In genomic region chr1:15847893-15848142, GRCh38 we compare ENCODE assay signal across 8 cellular contexts. TPM values are rescaled to one million over a fixed set of nuclear protein-coding genes. Genes with fewer than 3 reads are reported as not detected.
DNase-seq lines count a peak whose midpoint lies in the region; ATAC-seq lines count a peak whose summit lies in the region.

No MANE protein-coding gene starts in this region.

- in situ Hi-C loops in HAP-1 (cut with MboI; ENCODE audit: low sequenced_read_pairs), result no loop called here

- H3K4me3 ChIP-seq in HAP-1, result peak overlapping the region; percentile 70
- peak overlapping the region; percentile 80 for H3K4me3 ChIP-seq in iPS DF 6.9 (ENCODE audit: low read length)

- no peak overlapping the region for H3K27ac ChIP-seq in iPS DF 6.9 (ENCODE audit: low read length)

- POLR2A ChIA-PET in activated CD4-positive, alpha-beta memory T cell treated with anti-CD3 and anti-CD28 coated beads for 36 hours (lab: Charles Lee), result interaction anchor here (0.9 to 5.2 kb wide), 12 partner anchors 11 to 230 kb away, joined by 3 to 97 read pairs (median 4); partner anchors contain the start of gene ZBTB17

- no peaks in the 10 kb centered on the region for H3K36me3 ChIP-seq in HAP-1 (replicated peaks)
- no peaks in the 10 kb centered on the region for H3K36me3 ChIP-seq in iPS DF 6.9 (ENCODE audit: control insufficient read depth, insufficient read depth, low read length)

- no CpG with 5 or more reads among the region's 34 CpGs for WGBS in iPS DF 6.9 (ENCODE audit: insufficient coverage, insufficient read length)

- no peak for ATAC-seq in stimulated activated memory B cell treated with anti-CD40 and anti-IgM and Interleukin-4, amounts not matched to agents 10 μg/mL and 1 μg/mL and 100 μg/mL, for 72 hours
- no peak for ATAC-seq in GM18520 (IDR thresholded peaks at IDR 0.05; ENCODE audit: unreplicated experiment)

- H3K27ac Mint-ChIP-seq in activated CD4-positive, alpha-beta memory T cell treated with anti-CD3 and anti-CD28 coated beads for 36 hours, result peak overlapping the region; percentile 89
- H3K27ac Mint-ChIP-seq in stimulated activated memory B cell treated with anti-CD40 and anti-IgM and Interleukin-4, amounts not matched to agents 10 μg/mL and 1 μg/mL and 100 μg/mL, for 72 hours, result peak overlapping the region; percentile 98

- H3K9me3 Mint-ChIP-seq in activated CD4-positive, alpha-beta memory T cell treated with anti-CD3 and anti-CD28 coated beads for 36 hours, result no peaks in the 10 kb centered on the region
- H3K9me3 Mint-ChIP-seq in stimulated activated memory B cell treated with anti-CD40 and anti-IgM and Interleukin-4, amounts not matched to agents 10 μg/mL and 1 μg/mL and 100 μg/mL, for 72 hours, result no peaks in the 10 kb centered on the region

- peak overlapping the region; percentile 89 for H3K4me3 Mint-ChIP-seq in activated CD4-positive, alpha-beta memory T cell treated with anti-CD3 and anti-CD28 coated beads for 36 hours
- peak overlapping the region; percentile 92 for H3K4me3 Mint-ChIP-seq in stimulated activated memory B cell treated with anti-CD40 and anti-IgM and Interleukin-4, amounts not matched to agents 10 μg/mL and 1 μg/mL and 100 μg/mL, for 72 hours

- DNase-seq in HAP-1 (ENCODE audit: low spot score in 2 of 2) (no peak), iPS DF 6.9 (ENCODE audit: low read depth, low spot score) (no peak), SK-N-DZ (ENCODE audit: low spot score) (no peak), A172 (ENCODE audit: low spot score) (no peak)
- no peak for DNase-seq in activated CD4-positive, alpha-beta memory T cell treated with anti-CD3 and anti-CD28 coated beads for 36 hours
- DNase-seq in stimulated activated naive CD4-positive, alpha-beta T cell (lab: John Stamatoyannopoulos, UW), result no peak

- peaks cover 49% of the 10 kb centered on the region for H3K4me1 Mint-ChIP-seq in activated CD4-positive, alpha-beta memory T cell treated with anti-CD3 and anti-CD28 coated beads for 36 hours (ENCODE audit: low read depth)
- H3K4me1 Mint-ChIP-seq in stimulated activated memory B cell treated with anti-CD40 and anti-IgM and Interleukin-4, amounts not matched to agents 10 μg/mL and 1 μg/mL and 100 μg/mL, for 72 hours, result peaks cover 68% of the 10 kb centered on the region

- CTCF ChIA-PET in activated CD4-positive, alpha-beta memory T cell treated with anti-CD3 and anti-CD28 coated beads for 36 hours (lab: Charles Lee), result interaction anchor here (0.8 to 2.6 kb wide), 5 partner anchors 11 to 160 kb away, joined by 3 to 17 read pairs (median 9); no protein-coding TSS in a partner anchor

- no peaks in the 10 kb centered on the region for H3K9me3 ChIP-seq in HAP-1
- no peaks in the 10 kb centered on the region for H3K9me3 ChIP-seq in iPS DF 6.9 (ENCODE audit: control insufficient read depth, insufficient read depth, low read length)

- intact Hi-C loops in activated CD4-positive, alpha-beta memory T cell treated with anti-CD3 and anti-CD28 coated beads for 36 hours (cut with micrococcal nuclease), result loop anchor here (1.0 to 2.0 kb wide), 4 partner anchors 13 to 321 kb away; partner anchors contain the start of genes DDI2, DNAJC16 and ZBTB17

- H3K36me3 Mint-ChIP-seq in activated CD4-positive, alpha-beta memory T cell treated with anti-CD3 and anti-CD28 coated beads for 36 hours, result peaks cover 8% of the 10 kb centered on the region
- H3K36me3 Mint-ChIP-seq in stimulated activated memory B cell treated with anti-CD40 and anti-IgM and Interleukin-4, amounts not matched to agents 10 μg/mL and 1 μg/mL and 100 μg/mL, for 72 hours, result peaks cover 11% of the 10 kb centered on the region

- no peaks in the 10 kb centered on the region for H3K27me3 Mint-ChIP-seq in activated CD4-positive, alpha-beta memory T cell treated with anti-CD3 and anti-CD28 coated beads for 36 hours
- no peaks in the 10 kb centered on the region for H3K27me3 Mint-ChIP-seq in stimulated activated memory B cell treated with anti-CD40 and anti-IgM and Interleukin-4, amounts not matched to agents 10 μg/mL and 1 μg/mL and 100 μg/mL, for 72 hours

- H3K27me3 ChIP-seq in HAP-1 (ENCODE audit: low read depth), result no peaks in the 10 kb centered on the region
- H3K27me3 ChIP-seq in iPS DF 6.9 (ENCODE audit: control insufficient read depth, insufficient read depth, low read length), result no peaks in the 10 kb centered on the region

- H3K4me1 ChIP-seq in HAP-1 (peaks cover 53% of the 10 kb centered on the region), iPS DF 6.9 (ENCODE audit: control insufficient read depth, insufficient read depth, low read length) (peaks cover 2% of the 10 kb centered on the region; the same call in 1 of the 2 replicates)

RNA-seq across cellular contexts. Expression of gene SPEN, which starts 0.3 kb away (rescaled TPM):
- 10 to 100 TPM; 37.0 to 41.9 TPM for total RNA-seq in activated CD4-positive, alpha-beta memory T cell treated with anti-CD3 and anti-CD28 coated beads for 36 hours
- polyA plus RNA-seq in SK-N-DZ (2014; cell fraction: cytosol; rRNA removed), result 3.6 and 5.6 TPM in 2 replicates
- 5.1 and 21.4 TPM in 2 replicates for polyA plus RNA-seq in SK-N-DZ (2014; cell fraction: nucleus; rRNA removed)
- total RNA-seq in A172 (2014; rRNA removed; shearing (Covaris generic)), result 6.9 and 15.8 TPM in 2 replicates

RNA-seq across cellular contexts. Expression of gene UQCRHL, which starts 40.4 kb away (rescaled TPM):
- 1 to 10 TPM; 2.0 to 2.5 TPM for total RNA-seq in activated CD4-positive, alpha-beta memory T cell treated with anti-CD3 and anti-CD28 coated beads for 36 hours
- polyA plus RNA-seq in SK-N-DZ (2014; cell fraction: cytosol; rRNA removed), result 4.9 and 5.8 TPM in 2 replicates
- 4.3 and 5.5 TPM in 2 replicates for polyA plus RNA-seq in SK-N-DZ (2014; cell fraction: nucleus; rRNA removed)
- total RNA-seq in A172 (2014; rRNA removed; shearing (Covaris generic)), result 0.84 and 1.5 TPM in 2 replicates
